In the genomic region with DNA sequence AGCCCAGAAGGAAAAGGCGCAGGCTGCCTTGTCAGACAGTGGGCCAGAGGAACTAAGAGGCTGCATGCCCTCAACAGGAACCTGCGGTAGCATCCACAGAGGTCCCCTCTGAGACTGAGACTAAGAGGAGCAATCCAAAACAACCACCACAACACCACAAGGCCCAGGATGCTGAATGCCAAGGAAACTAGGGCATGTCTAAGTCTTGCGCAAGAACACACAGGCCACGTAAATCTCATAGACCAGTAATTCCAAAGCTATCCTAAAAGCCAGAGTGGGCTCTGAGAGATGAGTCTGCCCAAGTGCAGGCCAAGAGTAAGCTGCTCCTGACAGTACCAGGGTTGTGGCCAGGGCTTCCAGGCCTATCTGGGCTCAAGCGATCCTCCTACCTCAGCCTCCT, we compare ENCODE assay signal across 22 cellular contexts. TPM values are rescaled to one million over a fixed set of nuclear protein-coding genes. Genes with fewer than 3 reads are reported as not detected.
DNase-seq lines count a peak whose midpoint lies in the region; ATAC-seq and TF ChIP-seq lines count a peak whose summit lies in the region.
"Had no signal": no experiment of that assay in that cellular context is flagged by ENCODE, and none has a peak within 500 bp of the region (broad histone marks: within the 10 kb centered on the region; RNA-seq: fewer than 3 reads in every experiment).

No MANE protein-coding gene starts in this region.

- peak overlapping the region; percentile 66; the same call in 1 of the 2 replicates for H3K14ac ChIP-seq in IMR-90 (replicated peaks; ENCODE audit: low read depth, low read length)

- H3K4me1 ChIP-seq in IMR-90 (ENCODE audit: control insufficient read depth, insufficient read depth, low read length) (no peaks in the 10 kb centered on the region), MM.1S (ENCODE audit: low read length) (peaks cover 3% of the 10 kb centered on the region; the same call in 1 of the 2 replicates), GM23338 (ENCODE audit: insufficient read depth) (no peaks in the 10 kb centered on the region), tibial artery (no peaks in the 10 kb centered on the region)

- H4K20me1 ChIP-seq in IMR-90 (ENCODE audit: insufficient read depth, low read length) = peaks cover 4% of the 10 kb centered on the region; the same call in 1 of the 2 replicates
- no peaks in the 10 kb centered on the region for H4K20me1 ChIP-seq in MM.1S (ENCODE audit: insufficient read depth, low read length)
- no peaks in the 10 kb centered on the region; the same call in 1 of the 2 replicates for H4K20me1 ChIP-seq in GM23338 (replicated peaks; ENCODE audit: insufficient read depth)

- H3K4me1 Mint-ChIP-seq in GM23338 = 0 out of 3 replicates have a peak, but pooled peaks cover 2% of the 10 kb centered on the region

- ATAC-seq in IMR-90 (ENCODE audit: low read depth) = peak; percentile 51
- no peak for ATAC-seq in GM21447 (IDR thresholded peaks at IDR 0.05; ENCODE audit: unreplicated experiment)
- ATAC-seq in GM23338 = no peak
- ATAC-seq: activated T-cell treated with anti-CD3 and anti-CD28 coated beads, Interleukin-2, amount 50 U/mL, for 4 hours; heart right ventricle had no signal

- H2BK5ac ChIP-seq in IMR-90 (ENCODE audit: low read depth, low read length, poor library complexity, severe bottlenecking) = no peak overlapping the region

- H3K4me2 ChIP-seq in IMR-90 (ENCODE audit: low read depth, low read length) (no peak overlapping the region), MM.1S (ENCODE audit: low read depth, low read length) (no peak overlapping the region), GM23338 (no peak overlapping the region)

- no peaks in the 10 kb centered on the region for H3K9me3 ChIP-seq in IMR-90 (ENCODE audit: control insufficient read depth, insufficient read depth, low read length)
- no peaks in the 10 kb centered on the region for H3K9me3 ChIP-seq in MM.1S (replicated peaks; ENCODE audit: insufficient read depth, low read length)
- H3K9me3 ChIP-seq in tibial artery = no peaks in the 10 kb centered on the region
- H3K9me3 ChIP-seq: heart right ventricle had no signal

- DNase-seq in AG20443 (ENCODE audit: low spot score) (peak; percentile 72), IMR-90 (peak; percentile 45), amniotic epithelial cell (ENCODE audit: low read depth) (peak; percentile 88), iris pigment epithelial cell (ENCODE audit: low read depth) (peak; percentile 66), MM.1S (no peak), GM23338 (ENCODE audit: low spot score) (no peak), tibial artery (no peak)
- DNase-seq: activated CD4-positive, alpha-beta memory T cell treated with anti-CD3 and anti-CD28 coated beads, Interleukin-2, amount 10 ng/mL, durations not matched to agents 7 days and 5 days; activated T-cell treated with anti-CD3 and anti-CD28 coated beads, Interleukin-2, amount 50 U/mL, for 4 hours; heart right ventricle; naive B cell; NCI-H1930; stimulated activated CD4-positive, alpha-beta T cell treated with anti-CD3 and anti-CD28 coated beads, Interleukin-4, amount 100 ng/mL, for 1 hour; T-helper 1 cell had no signal

- H3K27ac ChIP-seq in IMR-90 (ENCODE audit: insufficient read depth, low read length) (no peak overlapping the region), MM.1S (ENCODE audit: low read length) (no peak overlapping the region), GM23338 (ENCODE audit: low read depth) (no peak overlapping the region), tibial artery (no peak overlapping the region)
- H3K27ac ChIP-seq: heart right ventricle, skin epidermis had no signal

- TF ChIP-seq CTCF in IMR-90 (conservative IDR thresholded peaks at IDR 0.05; ENCODE audit: low read depth, low read length) (no peak), MM.1S (IDR thresholded peaks at IDR 0.05; ENCODE audit: low read length) (no peak), GM23338 (conservative IDR thresholded peaks at IDR 0.05; ENCODE audit: low read depth in 2 of 2) (no peak), tibial artery (IDR thresholded peaks at IDR 0.05) (no peak)

- H2AFZ ChIP-seq in IMR-90 (replicated peaks; ENCODE audit: low read length, poor library complexity) = peak overlapping the region; percentile 48
- H2AFZ ChIP-seq in MM.1S (ENCODE audit: low read length) = no peak overlapping the region
- no peak overlapping the region for H2AFZ ChIP-seq in GM23338

- H4K5ac ChIP-seq in IMR-90 (ENCODE audit: low read depth, low read length) = no peak overlapping the region

- H3K18ac ChIP-seq in IMR-90 (ENCODE audit: low read depth, low read length) = no peak overlapping the region

- H3K9me2 ChIP-seq in MM.1S (replicated peaks; ENCODE audit: insufficient read depth, low read length) (no peaks in the 10 kb centered on the region), GM23338 (ENCODE audit: insufficient read depth) (no peaks in the 10 kb centered on the region)

- BruUV-seq in IMR-90 (replicated peaks; lab: Mats Ljungman, UMichigan) = no TSS peak

- H3K56ac ChIP-seq in IMR-90 (ENCODE audit: extremely low read depth, insufficient read depth, low read length) = no peak overlapping the region

- no peak overlapping the region for H3K4me3 Mint-ChIP-seq in GM23338
- H3K4me3 Mint-ChIP-seq: activated CD4-positive, alpha-beta memory T cell treated with anti-CD3 and anti-CD28 coated beads, Interleukin-2, amount 10 ng/mL, durations not matched to agents 7 days and 5 days; activated naive CD4-positive, alpha-beta T cell treated with anti-CD3 and anti-CD28 coated beads, Interleukin-2, amount 50 U/mL, for 24 hours; activated T-cell treated with anti-CD3 and anti-CD28 coated beads, Interleukin-2, amount 50 U/mL, for 4 hours; naive B cell had no signal

- in situ Hi-C loops in IMR-90 (cut with MboI; ENCODE audit: low sequenced_read_pairs) = no loop called here

- no peak overlapping the region for H3K23ac ChIP-seq in IMR-90 (ENCODE audit: low read depth, low read length)

- no peak for TF ChIP-seq POLR2A in IMR-90 (IDR thresholded peaks at IDR 0.05; ENCODE audit: low read depth, low read length)

- H3K79me2 ChIP-seq in MM.1S (ENCODE audit: low read length) (no peaks in the 10 kb centered on the region; the same call in 1 of the 2 replicates), GM23338 (replicated peaks; ENCODE audit: insufficient read depth) (no peaks in the 10 kb centered on the region)

- H3K27me3 ChIP-seq in IMR-90 (ENCODE audit: control insufficient read depth, insufficient read depth, low read length) (no peaks in the 10 kb centered on the region), MM.1S (replicated peaks; ENCODE audit: insufficient read depth, low read length) (no peaks in the 10 kb centered on the region), GM23338 (ENCODE audit: insufficient read depth) (no peaks in the 10 kb centered on the region), tibial artery (no peaks in the 10 kb centered on the region)
- H3K27me3 ChIP-seq: heart right ventricle had no signal

- no peaks in the 10 kb centered on the region for H3K9me3 Mint-ChIP-seq in GM23338
- H3K9me3 Mint-ChIP-seq: activated CD4-positive, alpha-beta memory T cell treated with anti-CD3 and anti-CD28 coated beads, Interleukin-2, amount 10 ng/mL, durations not matched to agents 7 days and 5 days; activated naive CD4-positive, alpha-beta T cell treated with anti-CD3 and anti-CD28 coated beads, Interleukin-2, amount 50 U/mL, for 24 hours; activated T-cell treated with anti-CD3 and anti-CD28 coated beads, Interleukin-2, amount 50 U/mL, for 4 hours had no signal

- H2AK9ac ChIP-seq in IMR-90 (replicated peaks; ENCODE audit: low read depth, low read length, poor library complexity) = peak overlapping the region; percentile 31

- no peaks in the 10 kb centered on the region for H3F3A ChIP-seq in MM.1S (ENCODE audit: insufficient read depth, low read length)
- 0 out of 2 replicates have a peak, but pooled peaks cover 5% of the 10 kb centered on the region for H3F3A ChIP-seq in GM23338 (replicated peaks; ENCODE audit: low read depth)

- H2BK15ac ChIP-seq in IMR-90 (ENCODE audit: low read depth, low read length) = no peak overlapping the region

- no peak overlapping the region for H3K4me3 ChIP-seq in IMR-90 (ENCODE audit: insufficient read depth, low read depth, low read length)
- H3K4me3 ChIP-seq in MM.1S (ENCODE audit: low read length) = no peak overlapping the region
- no peak overlapping the region for H3K4me3 ChIP-seq in GM23338
- H3K4me3 ChIP-seq in tibial artery = no peak overlapping the region
- H3K4me3 ChIP-seq: heart right ventricle, skin epidermis had no signal

- H3K9ac ChIP-seq in IMR-90 (ENCODE audit: low read depth, low read length) = no peak overlapping the region
- H3K9ac ChIP-seq in MM.1S (ENCODE audit: low read length) = no peak overlapping the region

- H2AK5ac ChIP-seq in IMR-90 (ENCODE audit: low read depth, low read length) = no peak overlapping the region

- POLR2A ChIA-PET in IMR-90 (lab: Charles Lee; ENCODE audit: unreplicated experiment) = no interaction called here

- H3K36me3 ChIP-seq in IMR-90 (ENCODE audit: control insufficient read depth, insufficient read depth, low read length) (0 out of 2 replicates have a peak, but pooled peaks cover 5% of the 10 kb centered on the region), MM.1S (replicated peaks; ENCODE audit: insufficient read depth, low read length) (no peaks in the 10 kb centered on the region), GM23338 (ENCODE audit: insufficient read depth) (no peaks in the 10 kb centered on the region), tibial artery (peaks cover 2 to 15% (median 14%) of the 10 kb centered on the region in 3 donors)

- peaks cover 12% of the 10 kb centered on the region for H3K27me3 Mint-ChIP-seq in GM23338 (ENCODE audit: insufficient read depth, low read depth, poor library complexity)
- H3K27me3 Mint-ChIP-seq: activated CD4-positive, alpha-beta memory T cell treated with anti-CD3 and anti-CD28 coated beads, Interleukin-2, amount 10 ng/mL, durations not matched to agents 7 days and 5 days; activated naive CD4-positive, alpha-beta T cell treated with anti-CD3 and anti-CD28 coated beads, Interleukin-2, amount 50 U/mL, for 24 hours; naive B cell had no signal

- CTCF ChIA-PET in IMR-90 (lab: Yijun Ruan, JAX) = interaction anchor here (1.0 kb wide), 1 partner anchor 13 kb away, joined by 3 read pairs; a partner anchor contains a TSS

- no peaks in the 10 kb centered on the region for H3K36me3 Mint-ChIP-seq in GM23338 (ENCODE audit: low read depth)

- no peak overlapping the region for H3K27ac Mint-ChIP-seq in GM23338
- H3K27ac Mint-ChIP-seq: activated CD4-positive, alpha-beta memory T cell treated with anti-CD3 and anti-CD28 coated beads, Interleukin-2, amount 10 ng/mL, durations not matched to agents 7 days and 5 days; activated naive CD4-positive, alpha-beta T cell treated with anti-CD3 and anti-CD28 coated beads, Interleukin-2, amount 50 U/mL, for 24 hours had no signal

- WGBS in IMR-90 (ENCODE audit: extremely low coverage in 2 of 2, insufficient read length in 1 of 2), 2 experiments = 72% methylated on average over 2 of the region's 5 CpGs; no CpG with 5 or more reads in 1 of the 2 experiments

- no peak for TF ChIP-seq RAD21 in IMR-90 (IDR thresholded peaks at IDR 0.05; ENCODE audit: low read length)

- H4K8ac ChIP-seq in IMR-90 (ENCODE audit: low read depth in 2 of 2, low read length in 2 of 2) = no peak overlapping the region

- H2BK20ac ChIP-seq in IMR-90 (ENCODE audit: low read depth, low read length) = no peak overlapping the region

- H4K91ac ChIP-seq in IMR-90 (ENCODE audit: insufficient read depth, low read depth, low read length) = no peak overlapping the region

- no peak overlapping the region for H2BK120ac ChIP-seq in IMR-90 (ENCODE audit: low read depth, low read length)

- peaks cover 7% of the 10 kb centered on the region; the same call in 1 of the 2 replicates for H3K9me1 ChIP-seq in IMR-90 (ENCODE audit: insufficient read depth, low read length)

- H3K79me1 ChIP-seq in IMR-90 (ENCODE audit: low read depth in 1 of 2, low read length in 2 of 2) = peaks cover 0 to 6% of the 10 kb centered on the region in 2 experiments; a peak in 2 of 4 replicates

- no peak overlapping the region for H3K4ac ChIP-seq in IMR-90 (ENCODE audit: low read depth, low read length)

- intact Hi-C loops in IMR-90 (cut with micrococcal nuclease) (no loop called here), tibial artery (cut with DNase I; ENCODE audit: low total_unique reads) (no loop called here)

- dilution Hi-C loops in IMR-90 (cut with HindIII; ENCODE audit: low sequenced_read_pairs, unreplicated experiment) = no loop called here

RNA-seq across cellular contexts. Expression of a gene that starts 12.9 kb away (rescaled TPM):
- 6.9 and 8.2 TPM in 2 replicates for total RNA-seq in IMR-90 (2012; rRNA removed)
- polyA plus RNA-seq in IMR-90 (2012; rRNA removed) (13.5 and 18.1 TPM in 2 replicates), GM23338 (2016; fragmentation: Nextera tagmentation; extraction: Ambion mirVana) (5.5 and 6.4 TPM in 2 replicates)
- polyA plus RNA-seq in IMR-90 (2012; cell fraction: cytosol; rRNA removed) = 10.1 and 19.6 TPM in 2 replicates
- polyA plus RNA-seq in IMR-90 (2012; cell fraction: nucleus; rRNA removed; ENCODE audit: low replicate concordance) = 11.1 and 25.3 TPM in 2 replicates
- total RNA-seq in GM23338 (2014; rRNA removed; shearing (Covaris generic)) = 12.1 and 13.3 TPM in 2 replicates

RNA-seq across cellular contexts. Expression of a gene that starts 13.0 kb away (rescaled TPM):
- under 0.01 TPM in 1 of 2 replicates, not detected in the other for total RNA-seq in IMR-90 (2012; rRNA removed)
- polyA plus RNA-seq in IMR-90 (2012; rRNA removed) = 0.10 and 0.14 TPM in 2 replicates
- 0.20 TPM in 1 of 2 replicates, not detected in the other for polyA plus RNA-seq in IMR-90 (2012; cell fraction: cytosol; rRNA removed)
- polyA plus RNA-seq in IMR-90 (2012; cell fraction: nucleus; rRNA removed; ENCODE audit: low replicate concordance) = 0.60 and 1.4 TPM in 2 replicates
- 3.7 and 4.4 TPM in 2 replicates for total RNA-seq in GM23338 (2014; rRNA removed; shearing (Covaris generic))
- polyA plus RNA-seq in GM23338 (2016; fragmentation: Nextera tagmentation; extraction: Ambion mirVana) = 1.8 and 3.9 TPM in 2 replicates

RNA-seq across cellular contexts. Expression of a gene that starts 23.3 kb away (rescaled TPM):
- total RNA-seq in IMR-90 (2012; rRNA removed) = 38.5 and 40.8 TPM in 2 replicates
- 51.1 and 64.6 TPM in 2 replicates for polyA plus RNA-seq in IMR-90 (2012; rRNA removed)
- 9.1 and 24.1 TPM in 2 replicates for polyA plus RNA-seq in IMR-90 (2012; cell fraction: cytosol; rRNA removed)
- polyA plus RNA-seq in IMR-90 (2012; cell fraction: nucleus; rRNA removed; ENCODE audit: low replicate concordance) = 37.5 and 273 TPM in 2 replicates
- 62.0 and 66.6 TPM in 2 replicates for total RNA-seq in GM23338 (2014; rRNA removed; shearing (Covaris generic))
- polyA plus RNA-seq in GM23338 (2016; fragmentation: Nextera tagmentation; extraction: Ambion mirVana) = 76.2 and 97.6 TPM in 2 replicates

RNA-seq across cellular contexts. Expression of a gene that starts 47.0 kb away (rescaled TPM):
- total RNA-seq in IMR-90 (2012; rRNA removed) = not detected in 2 replicates
- polyA plus RNA-seq in IMR-90 (2012; rRNA removed) = not detected in 2 replicates
- not detected in 2 replicates for polyA plus RNA-seq in IMR-90 (2012; cell fraction: cytosol; rRNA removed)
- 0.09 TPM in 1 of 2 replicates, not detected in the other for polyA plus RNA-seq in IMR-90 (2012; cell fraction: nucleus; rRNA removed; ENCODE audit: low replicate concordance)
- 80.1 and 83.0 TPM in 2 replicates for total RNA-seq in GM23338 (2014; rRNA removed; shearing (Covaris generic))
- polyA plus RNA-seq in GM23338 (2016; fragmentation: Nextera tagmentation; extraction: Ambion mirVana) = 32.7 and 38.3 TPM in 2 replicates
- total RNA-seq: activated CD4-positive, alpha-beta memory T cell treated with anti-CD3 and anti-CD28 coated beads, Interleukin-2, amount 10 ng/mL, durations not matched to agents 7 days and 5 days; dermis microvascular lymphatic vessel endothelial cell; epithelial cell of proximal tubule; heart right ventricle; MCF 10A; NCI-H460; subcutaneous adipose tissue had no signal
- polyA plus RNA-seq: heart right ventricle had no signal

Comparison
In these comparisons a context has a peak if more than half of its experiments do, and no peak if none do; other contexts are left out.
1. DNase-seq: peak in AG20443 (single experiment), IMR-90 (single experiment), amniotic epithelial cell (single experiment) and iris pigment epithelial cell (single experiment); none in MM.1S (single experiment), GM23338 (single experiment) and tibial artery (0 of 2).